ENCODE assay signal across 17 cellular contexts in the genomic region with DNA sequence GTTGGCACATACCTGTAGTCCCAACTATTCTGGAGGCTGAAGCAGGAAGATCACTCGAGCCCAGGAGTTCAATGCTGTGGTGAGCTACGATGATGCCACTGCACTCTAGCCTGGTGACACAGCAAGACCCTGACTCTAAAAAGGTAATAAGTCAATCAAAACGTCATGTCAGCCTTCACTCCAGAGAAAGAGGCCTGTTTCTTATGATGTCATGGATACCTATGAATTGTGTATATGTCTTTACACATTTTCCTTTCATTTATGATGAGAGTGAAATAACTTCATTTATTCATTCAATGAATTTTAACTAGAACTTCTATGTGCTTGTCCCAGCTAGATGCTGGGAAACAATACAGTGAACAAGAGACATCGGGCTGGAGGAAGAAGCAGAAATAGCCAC. TPM values are rescaled to one million over a fixed set of nuclear protein-coding genes. Genes with fewer than 3 reads are reported as not detected.
A peak's percentile ranks its signal among the peaks of the same experiment; 100 is the strongest.
DNase-seq lines count a peak whose midpoint lies in the region; ATAC-seq and TF ChIP-seq lines count a peak whose summit lies in the region.
"Had no signal": no experiment of that assay in that cellular context is flagged by ENCODE, and none has a peak within 500 bp of the region (broad histone marks: within the 10 kb centered on the region; RNA-seq: fewer than 3 reads in every experiment).

No MANE protein-coding gene starts in this region.

- in situ Hi-C loops in GM23248 (cut with MboI) = no loop called here

- no peak overlapping the region for H2AFZ ChIP-seq in GM23248

- H3K9me3 ChIP-seq in BLaER1 (no peaks in the 10 kb centered on the region), GM23248 (ENCODE audit: low read depth) (no peaks in the 10 kb centered on the region), right lobe of liver (no peaks in the 10 kb centered on the region)
- H3K9me3 ChIP-seq: BE2C had no signal

- H3K4me3 Mint-ChIP-seq in activated T-helper 17 cell treated with anti-CD3 and anti-CD28 coated beads, Interleukin-2, amount 50 U/mL, for 72 hours = peak overlapping the region; percentile 40
- H3K4me3 Mint-ChIP-seq: CD8-positive, alpha-beta T cell; GM23338 had no signal

- no peaks in the 10 kb centered on the region for H3K9me3 Mint-ChIP-seq in activated T-helper 17 cell treated with anti-CD3 and anti-CD28 coated beads, Interleukin-2, amount 50 U/mL, for 72 hours
- H3K9me3 Mint-ChIP-seq: CD8-positive, alpha-beta T cell; GM23338 had no signal

- H3K27me3 Mint-ChIP-seq in activated T-helper 17 cell treated with anti-CD3 and anti-CD28 coated beads, Interleukin-2, amount 50 U/mL, for 72 hours = peaks cover 10% of the 10 kb centered on the region

- H3K36me3 ChIP-seq in BLaER1 = no peaks in the 10 kb centered on the region
- no peaks in the 10 kb centered on the region for H3K36me3 ChIP-seq in GM23248 (ENCODE audit: low read depth)
- no peaks in the 10 kb centered on the region for H3K36me3 ChIP-seq in right lobe of liver
- H3K36me3 ChIP-seq: BE2C had no signal

- H4K20me1 ChIP-seq in BLaER1 (no peaks in the 10 kb centered on the region), GM23248 (ENCODE audit: insufficient read depth) (no peaks in the 10 kb centered on the region)

- H3K36me3 Mint-ChIP-seq in activated T-helper 17 cell treated with anti-CD3 and anti-CD28 coated beads, Interleukin-2, amount 50 U/mL, for 72 hours (ENCODE audit: low read depth) = no peaks in the 10 kb centered on the region
- H3K36me3 Mint-ChIP-seq: CD8-positive, alpha-beta T cell had no signal

- peaks cover 16% of the 10 kb centered on the region for H3K4me1 Mint-ChIP-seq in activated T-helper 17 cell treated with anti-CD3 and anti-CD28 coated beads, Interleukin-2, amount 50 U/mL, for 72 hours
- H3K4me1 Mint-ChIP-seq: GM23338 had no signal

- H3K9me2 ChIP-seq in GM23248 (ENCODE audit: insufficient read depth) = no peaks in the 10 kb centered on the region

- no peak overlapping the region for H3K4me3 ChIP-seq in BLaER1
- no peak overlapping the region for H3K4me3 ChIP-seq in GM23248
- H3K4me3 ChIP-seq in right lobe of liver = no peak overlapping the region
- H3K4me3 ChIP-seq: GM23338 had no signal

- H3K79me2 ChIP-seq in GM23248 (ENCODE audit: insufficient read depth) = no peaks in the 10 kb centered on the region

- peaks cover 28% of the 10 kb centered on the region for H3F3A ChIP-seq in GM23248 (ENCODE audit: insufficient read depth)

- H3K4me1 ChIP-seq in BLaER1 = peaks cover 78% of the 10 kb centered on the region
- peaks cover 16% of the 10 kb centered on the region for H3K4me1 ChIP-seq in GM23248 (ENCODE audit: insufficient read depth)
- peaks cover 0 to 47% (median 19%) of the 10 kb centered on the region in 4 donors for H3K4me1 ChIP-seq in right lobe of liver

- no peak for TF ChIP-seq POLR2A in right lobe of liver (IDR thresholded peaks at IDR 0.05)

- ATAC-seq in activated T-helper 17 cell treated with anti-CD3 and anti-CD28 coated beads, Interleukin-2, amount 50 U/mL, for 72 hours (replicated peaks) = no peak
- ATAC-seq in right lobe of liver (no peak), HG03135 (IDR thresholded peaks at IDR 0.05; ENCODE audit: unreplicated experiment) (no peak)
- ATAC-seq: CD8-positive, alpha-beta T cell; GM23338; Panc1 had no signal

- H3K27ac Mint-ChIP-seq in activated T-helper 17 cell treated with anti-CD3 and anti-CD28 coated beads, Interleukin-2, amount 50 U/mL, for 72 hours = no peak overlapping the region
- H3K27ac Mint-ChIP-seq: CD8-positive, alpha-beta T cell; GM23338 had no signal

- intact Hi-C loops in right lobe of liver (cut with DNase I) = no loop called here
- intact Hi-C loops in cardiac septum (cut with DNase I) = no loop called here

- H3K9ac ChIP-seq in BLaER1 = no peak overlapping the region
- peak overlapping the region; percentile 45 for H3K9ac ChIP-seq in GM23248

- 82 to 91% methylated on average over 4 of the region's 4 CpGs for WGBS in GM23248 (ENCODE audit: low coverage in 1 of 2, low lambda C conversion rate in 2 of 2, missing lambda C conversion rate in 2 of 2), 2 experiments
- WGBS in right lobe of liver (ENCODE audit: insufficient coverage, low coverage, low lambda C conversion rate, missing lambda C conversion rate) = 27% methylated on average over 3 of the region's 4 CpGs

- H3K27ac ChIP-seq in BLaER1 (no peak overlapping the region), GM23248 (peak overlapping the region; percentile 65), right lobe of liver (peak overlapping the region; percentile 57 to 94 (median 92))

- H3K27me3 ChIP-seq in BLaER1 = no peaks in the 10 kb centered on the region
- no peaks in the 10 kb centered on the region for H3K27me3 ChIP-seq in GM23248 (replicated peaks; ENCODE audit: insufficient read depth)
- H3K27me3 ChIP-seq in right lobe of liver = no peaks in the 10 kb centered on the region
- H3K27me3 ChIP-seq: BE2C had no signal

- peak overlapping the region; percentile 74 for H3K4me2 ChIP-seq in BLaER1
- H3K4me2 ChIP-seq in GM23248 (ENCODE audit: unreplicated experiment) = peak overlapping the region; percentile 26
- H3K4me2 ChIP-seq: GM23338 had no signal

- DNase-seq in GM23248 (no peak), right lobe of liver (no peak), HCEC 1CT (no peak), cardiac septum (ENCODE audit: low spot score) (no peak), NOMO-1 treated with dmso at 0.1 percent for 144 hours (lab: John Stamatoyannopoulos, UW; ENCODE audit: unreplicated experiment) (no peak)
- DNase-seq: BE2C; CD8-positive, alpha-beta T cell; NCI-H1417 treated with DMSO at 0.1 percent for 48 hours; NCI-H1930; NCI-H2171 treated with DMSO at 0.1 percent for 48 hours; NCI-H446; NCI-H526 treated with DMSO at 0.1 percent for 48 hours had no signal

- no peak for TF ChIP-seq CTCF in right lobe of liver (IDR thresholded peaks at IDR 0.05)

RNA-seq across cellular contexts. Expression of a gene that starts 25.0 kb away (rescaled TPM):
- 548 and 668 TPM in 2 replicates for total RNA-seq in GM23248 (2014; rRNA removed; shearing (Covaris generic))
- 468 and 478 TPM in 2 replicates for polyA plus RNA-seq in GM23248 (2016; fragmentation: Nextera tagmentation; extraction: Ambion mirVana)
- total RNA-seq in activated T-helper 17 cell treated with anti-CD3 and anti-CD28 coated beads, Interleukin-2, amount 50 U/mL, for 72 hours = 100 to 1,000 TPM in 1 of 2 donors, 10 to 100 TPM in 1; 85.6 to 425 TPM
- 100 to 1,000 TPM; 103 to 520 (median 191) TPM for total RNA-seq in right lobe of liver
- total RNA-seq in cardiac septum = 35.1 TPM
